In genomic region chr14:94483071-94483451, GRCh38 we compare ENCODE assay signal across 25 cellular contexts. TPM values are rescaled to one million over a fixed set of nuclear protein-coding genes. Genes with fewer than 3 reads are reported as not detected.
DNase-seq lines count a peak whose midpoint lies in the region; ATAC-seq, FAIRE-seq and TF ChIP-seq lines count a peak whose summit lies in the region.
"Had no signal": no experiment of that assay in that cellular context is flagged by ENCODE, and none has a peak within 500 bp of the region (broad histone marks: within the 10 kb centered on the region; RNA-seq: fewer than 3 reads in every experiment).

No MANE protein-coding gene starts in this region.

- DNase-seq in SHP77 (lab: John Stamatoyannopoulos, UW) (no peak), GM12891 (ENCODE audit: insufficient read length, low spot score) (no peak), H7 (no peak), Ammon's horn (ENCODE audit: low spot score) (no peak)
- DNase-seq: activated naive CD8-positive, alpha-beta T cell treated with anti-CD3 and anti-CD28 coated beads, Interleukin-2, amount 50 U/mL, for 24 hours; AML-193; foreskin fibroblast; KG1; mesendoderm; NCI-H1105; NCI-H2081 treated with DMSO at 0.1 percent for 48 hours; NCI-H524; SJCRH30; stimulated activated CD4-positive, alpha-beta T cell treated with anti-CD3 and anti-CD28 coated beads, Interleukin-4, amount 100 ng/mL, for 1 hour had no signal

- ATAC-seq in GM18907 (IDR thresholded peaks at IDR 0.05; ENCODE audit: unreplicated experiment) (peak; percentile 76), HG02642 (IDR thresholded peaks at IDR 0.05; ENCODE audit: poor library complexity, unreplicated experiment) (peak; percentile 65)
- ATAC-seq: activated CD4-positive, CD25-positive, alpha-beta regulatory T cell treated with anti-CD3 and anti-CD28 coated beads, Interleukin-2, amount 50 U/mL, for 24 hours; activated naive CD8-positive, alpha-beta T cell treated with anti-CD3 and anti-CD28 coated beads, Interleukin-2, amount 50 U/mL, for 24 hours; natural killer cell treated with Interleukin-12 subunit alpha and Interleukin-12 subunit beta and Interleukin-15 and Interleukin-18, amount 100 ng/mL, for 72 hours had no signal

- no peaks in the 10 kb centered on the region for H3K36me3 ChIP-seq in H7 (replicated peaks; ENCODE audit: control insufficient read depth, insufficient read depth, low read length)
- H3K36me3 ChIP-seq: SJCRH30 had no signal

- peak; percentile 54; the same call in 1 of the 2 replicates for TF ChIP-seq POLR2A in Raji (IDR thresholded peaks at IDR 0.05; ENCODE audit: insufficient read depth, low read depth, low read length)
- TF ChIP-seq POLR2A in GM12891 (IDR thresholded peaks at IDR 0.05; ENCODE audit: low read depth, low read length), result no peak

- H3K4me3 ChIP-seq in H7 (ENCODE audit: insufficient read depth, low read depth, low read length), result no peak overlapping the region
- H3K4me3 ChIP-seq: SJCRH30 had no signal

- no peaks in the 10 kb centered on the region for H3K27me3 ChIP-seq in H7 (ENCODE audit: control insufficient read depth, insufficient read depth, low read length)

- no peak for FAIRE-seq in GM12891 (lab: Jason Lieb, UNC)
- FAIRE-seq: bronchial epithelial cell, urothelium cell line had no signal

TF ChIP-seq in GM12891, 5 proteins besides CTCF, POLR2A, EP300 and RAD21:
- TF ChIP-seq PAX5 (IDR thresholded peaks at IDR 0.05; ENCODE audit: insufficient read depth, low read length, severe bottlenecking) (no peak), SPI1 (IDR thresholded peaks at IDR 0.05; ENCODE audit: low read depth, low read length) (no peak), POLR2AphosphoS5 (IDR thresholded peaks at IDR 0.05; ENCODE audit: low read depth, low read length) (no peak), TAF1 (IDR thresholded peaks at IDR 0.05; ENCODE audit: low read depth, low read length) (no peak), POU2F2 (IDR thresholded peaks at IDR 0.05; ENCODE audit: low read depth, low read length) (no peak)

RNA-seq across cellular contexts. Expression of gene SERPINA9, which starts 7.1 kb away (rescaled TPM):
- not detected for polyA plus RNA-seq in GM12891 (2012; ENCODE audit: low read depth, missing spikeins)
- not detected in 2 replicates for total RNA-seq in H7 (2014; rRNA removed; shearing (Covaris generic))
- total RNA-seq: activated CD8-positive, alpha-beta memory T cell treated with anti-CD3 and anti-CD28 coated beads for 36 hours; bronchial epithelial cell; kidney epithelial cell; natural killer cell treated with Interleukin-12 subunit alpha and Interleukin-12 subunit beta and Interleukin-15 and Interleukin-18, amount 100 ng/mL, for 72 hours; posterior vena cava; SJCRH30; skeletal muscle tissue had no signal

RNA-seq across cellular contexts. Expression of gene SERPINA12, which starts 26.2 kb away (rescaled TPM):
- not detected for polyA plus RNA-seq in GM12891 (2012; ENCODE audit: low read depth, missing spikeins)
- total RNA-seq in H7 (2014; rRNA removed; shearing (Covaris generic)), result not detected in 2 replicates
- total RNA-seq: activated CD8-positive, alpha-beta memory T cell treated with anti-CD3 and anti-CD28 coated beads for 36 hours; bronchial epithelial cell; kidney epithelial cell; natural killer cell treated with Interleukin-12 subunit alpha and Interleukin-12 subunit beta and Interleukin-15 and Interleukin-18, amount 100 ng/mL, for 72 hours; posterior vena cava; SJCRH30; skeletal muscle tissue had no signal

RNA-seq across cellular contexts. Expression of gene SERPINA11, which starts 30.5 kb away (rescaled TPM):
- not detected for polyA plus RNA-seq in GM12891 (2012; ENCODE audit: low read depth, missing spikeins)
- total RNA-seq in H7 (2014; rRNA removed; shearing (Covaris generic)), result 0.26 and 0.28 TPM in 2 replicates
- total RNA-seq: activated CD8-positive, alpha-beta memory T cell treated with anti-CD3 and anti-CD28 coated beads for 36 hours; bronchial epithelial cell; kidney epithelial cell; natural killer cell treated with Interleukin-12 subunit alpha and Interleukin-12 subunit beta and Interleukin-15 and Interleukin-18, amount 100 ng/mL, for 72 hours; posterior vena cava; SJCRH30; skeletal muscle tissue had no signal
